Comparison of ENCODE assay signal across 17 cellular contexts in the genomic region with DNA sequence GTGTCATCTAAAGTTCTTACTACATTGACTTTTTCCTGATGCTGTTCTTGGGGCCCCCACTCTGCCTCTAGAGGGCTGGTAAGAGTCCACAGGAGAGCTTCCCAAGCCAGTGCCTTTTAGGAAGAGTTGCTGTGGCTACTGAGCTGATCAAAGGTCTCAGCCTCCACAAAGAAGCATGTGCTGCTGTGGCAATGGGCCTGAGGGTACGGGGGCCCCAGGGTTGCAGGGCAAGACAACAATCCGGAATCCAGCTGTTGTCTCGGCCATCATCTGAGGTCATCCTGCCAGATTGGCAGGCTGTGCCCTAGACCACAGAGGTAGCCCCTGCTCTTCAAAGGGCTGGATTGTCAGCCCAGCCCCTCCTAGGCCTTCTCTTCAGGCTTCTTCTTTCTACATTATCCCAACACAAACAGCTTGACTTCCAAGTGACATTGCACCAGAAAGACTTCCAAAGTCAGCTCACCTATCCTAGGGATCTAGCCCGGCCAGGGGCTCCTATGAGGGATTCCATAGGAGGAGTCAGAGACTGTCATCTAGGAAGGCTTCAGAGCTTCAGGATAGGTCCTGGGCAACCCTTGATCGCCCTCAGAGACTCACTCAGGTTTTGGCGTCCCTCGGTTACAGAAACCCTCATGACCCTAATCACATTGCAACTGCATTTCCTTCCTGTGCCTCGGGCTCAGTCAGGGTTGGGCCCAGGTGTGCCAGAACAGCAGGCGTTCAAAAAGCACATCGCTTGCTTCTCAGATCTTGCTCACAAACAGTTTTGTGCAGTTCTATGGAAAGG. TPM values are rescaled to one million over a fixed set of nuclear protein-coding genes. Genes with fewer than 3 reads are reported as not detected.
DNase-seq lines count a peak whose midpoint lies in the region; ATAC-seq and TF ChIP-seq lines count a peak whose summit lies in the region.
"Had no signal": no experiment of that assay in that cellular context is flagged by ENCODE, and none has a peak within 500 bp of the region (broad histone marks: within the 10 kb centered on the region; RNA-seq: fewer than 3 reads in every experiment).

No MANE protein-coding gene starts in this region.

- no peaks in the 10 kb centered on the region for H3K9me3 ChIP-seq in CD8-positive, alpha-beta memory T cell (ENCODE audit: low read length)
- no peaks in the 10 kb centered on the region for H3K9me3 ChIP-seq in MM.1S (replicated peaks; ENCODE audit: insufficient read depth, low read length)
- no peaks in the 10 kb centered on the region for H3K9me3 ChIP-seq in esophagus squamous epithelium

- no peak for TF ChIP-seq CTCF in MM.1S (IDR thresholded peaks at IDR 0.05; ENCODE audit: low read length)
- no peak for TF ChIP-seq CTCF in esophagus squamous epithelium (IDR thresholded peaks at IDR 0.05)

- H3F3A ChIP-seq in MM.1S (ENCODE audit: insufficient read depth, low read length), result no peaks in the 10 kb centered on the region

- peaks cover 0 to 11% of the 10 kb centered on the region in 2 donors for H3K27me3 Mint-ChIP-seq in CD8-positive, alpha-beta memory T cell
- H3K27me3 Mint-ChIP-seq: effector memory CD8-positive, alpha-beta T cell had no signal

- no peak for ATAC-seq in GM18909 (IDR thresholded peaks at IDR 0.05; ENCODE audit: poor library complexity, unreplicated experiment)
- ATAC-seq: effector memory CD8-positive, alpha-beta T cell; foreskin keratinocyte; SK-N-SH treated with all-trans-retinoic acid at 6 μM for 48 hours had no signal

- H3K9ac ChIP-seq in MM.1S (ENCODE audit: low read length), result no peak overlapping the region

- POLR2A ChIA-PET in CD8-positive, alpha-beta memory T cell (lab: Charles Lee), result no interaction called here

- H3K27ac ChIP-seq in CD8-positive, alpha-beta memory T cell (ENCODE audit: low read depth, low read length), result no peak overlapping the region
- H3K27ac ChIP-seq in MM.1S (ENCODE audit: low read length) (peak overlapping the region; percentile 33; the same call in 1 of the 2 replicates), esophagus squamous epithelium (peak overlapping the region; percentile 5 to 83 (median 76))
- H3K27ac ChIP-seq: foreskin keratinocyte had no signal

- no peaks in the 10 kb centered on the region for H3K36me3 Mint-ChIP-seq in CD8-positive, alpha-beta memory T cell
- H3K36me3 Mint-ChIP-seq: CD14-positive monocyte had no signal

- no peaks in the 10 kb centered on the region for H3K79me2 ChIP-seq in MM.1S (ENCODE audit: low read length)

- H3K36me3 ChIP-seq in CD8-positive, alpha-beta memory T cell (ENCODE audit: insufficient read depth, low read length), result no peaks in the 10 kb centered on the region
- H3K36me3 ChIP-seq in MM.1S (replicated peaks; ENCODE audit: insufficient read depth, low read length) (no peaks in the 10 kb centered on the region), esophagus squamous epithelium (no peaks in the 10 kb centered on the region)

- no peak for TF ChIP-seq POLR2A in esophagus squamous epithelium (IDR thresholded peaks at IDR 0.05)

- peak overlapping the region; percentile 29 for H2AFZ ChIP-seq in MM.1S (ENCODE audit: low read length)

- CTCF ChIA-PET in CD8-positive, alpha-beta memory T cell (lab: Charles Lee), result interaction anchor here (1.3 kb wide), 1 partner anchor 13 kb away, joined by 5 read pairs; no protein-coding TSS in a partner anchor

- 49 to 73% methylated on average over 2 to 7 of the region's 10 CpGs for WGBS in esophagus squamous epithelium, 2 donors

- no peaks in the 10 kb centered on the region for H3K9me3 Mint-ChIP-seq in CD8-positive, alpha-beta memory T cell
- H3K9me3 Mint-ChIP-seq: effector memory CD8-positive, alpha-beta T cell had no signal

- peaks cover 5% of the 10 kb centered on the region for H3K4me1 ChIP-seq in CD8-positive, alpha-beta memory T cell (ENCODE audit: insufficient read depth, low read length)
- H3K4me1 ChIP-seq in MM.1S (ENCODE audit: low read length) (peaks cover 19% of the 10 kb centered on the region), esophagus squamous epithelium (peaks cover 0 to 58% (median 0%) of the 10 kb centered on the region in 3 donors)

- H3K27ac Mint-ChIP-seq in CD8-positive, alpha-beta memory T cell, result peak overlapping the region in 5 of 8 donors; percentile 39 to 82 (median 71)
- H3K27ac Mint-ChIP-seq: effector memory CD8-positive, alpha-beta T cell had no signal

- H3K4me1 Mint-ChIP-seq in CD8-positive, alpha-beta memory T cell, result peaks cover 5 to 7% (median 6%) of the 10 kb centered on the region in 3 donors

- peak in 1 of 5 donors; percentile 11 for DNase-seq in CD8-positive, alpha-beta memory T cell
- DNase-seq in MM.1S (peak; percentile 67), esophagus squamous epithelium (lab: John Stamatoyannopoulos, UW) (no peak), posterior vena cava (ENCODE audit: low spot score) (peak; percentile 47), D341Med (ENCODE audit: low spot score) (no peak), DMS 273 (lab: John Stamatoyannopoulos, UW; ENCODE audit: unreplicated experiment) (no peak)
- DNase-seq: activated naive CD4-positive, alpha-beta T cell treated with Interleukin-2 at 50 U/mL for 16 hours; effector memory CD8-positive, alpha-beta T cell; foreskin keratinocyte; NCI-H1694; NCI-H446 treated with DMSO at 0.1 percent for 48 hours; OCI-M1; stimulated activated naive CD4-positive, alpha-beta T cell treated with Interleukin-2 at 50 U/mL for 16 hours had no signal

- no peak overlapping the region for H3K4me3 Mint-ChIP-seq in CD8-positive, alpha-beta memory T cell
- H3K4me3 Mint-ChIP-seq: CD14-positive monocyte; effector memory CD8-positive, alpha-beta T cell had no signal

- H3K9me2 ChIP-seq in MM.1S (replicated peaks; ENCODE audit: insufficient read depth, low read length), result no peaks in the 10 kb centered on the region

- intact Hi-C loops in esophagus squamous epithelium (cut with DNase I) (no loop called here), posterior vena cava (cut with DNase I) (no loop called here)

- no peak overlapping the region for H3K4me3 ChIP-seq in CD8-positive, alpha-beta memory T cell (ENCODE audit: low read length)
- H3K4me3 ChIP-seq in MM.1S (ENCODE audit: low read length) (no peak overlapping the region), esophagus squamous epithelium (no peak overlapping the region)
- H3K4me3 ChIP-seq: lung had no signal

- peak overlapping the region; percentile 13 for H3K4me2 ChIP-seq in MM.1S (ENCODE audit: low read depth, low read length)

- no peaks in the 10 kb centered on the region for H3K27me3 ChIP-seq in CD8-positive, alpha-beta memory T cell (ENCODE audit: insufficient read depth, low read length, poor library complexity, severe bottlenecking)
- H3K27me3 ChIP-seq in MM.1S (replicated peaks; ENCODE audit: insufficient read depth, low read length) (no peaks in the 10 kb centered on the region), esophagus squamous epithelium (no peaks in the 10 kb centered on the region)
- H3K27me3 ChIP-seq: foreskin keratinocyte had no signal

- H4K20me1 ChIP-seq in MM.1S (ENCODE audit: insufficient read depth, low read length), result no peaks in the 10 kb centered on the region

RNA-seq across cellular contexts. Expression of gene SLC25A5, which starts 27.7 kb away (rescaled TPM):
- 100 to 1,000 TPM; 644 to 674 TPM for total RNA-seq in CD8-positive, alpha-beta memory T cell
- polyA plus RNA-seq in CD8-positive, alpha-beta memory T cell, result 221 TPM
- 100 to 1,000 TPM; 427 to 606 (median 480) TPM for total RNA-seq in esophagus squamous epithelium
- total RNA-seq in posterior vena cava, result 100 to 1,000 TPM; 134 to 150 TPM

Comparison
In these comparisons a context has a peak if more than half of its experiments do, and no peak if none do; other contexts are left out.
1. DNase-seq: peak in MM.1S (single experiment) and posterior vena cava (single experiment); none in esophagus squamous epithelium (single experiment), D341Med (single experiment) and DMS 273 (single experiment).